In genomic region chr4:114209589-114209988, GRCh38 we compare ENCODE assay signal across 15 cellular contexts.
A peak's percentile ranks its signal among the peaks of the same experiment; 100 is the strongest.
DNase-seq lines count a peak whose midpoint lies in the region; ATAC-seq lines count a peak whose summit lies in the region.
"Had no signal": no experiment of that assay in that cellular context is flagged by ENCODE, and none has a peak within 500 bp of the region (broad histone marks: within the 10 kb centered on the region; RNA-seq: fewer than 3 reads in every experiment).

No MANE protein-coding gene starts in this region.

- H3K79me1 ChIP-seq in neuronal stem cell (ENCODE audit: low read depth, low read length) = no peaks in the 10 kb centered on the region

- H3K27ac ChIP-seq in neuronal stem cell (replicated peaks; ENCODE audit: low read length) = no peak overlapping the region
- H3K27ac ChIP-seq: cardiac muscle cell, lower lobe of right lung, thoracic aorta had no signal

- no peak overlapping the region for H3K23ac ChIP-seq in neuronal stem cell (ENCODE audit: low read depth, low read length, poor library complexity)

- H3K14ac ChIP-seq in neuronal stem cell (ENCODE audit: low read length) = no peak overlapping the region

- H3K36me3 ChIP-seq in neuronal stem cell (replicated peaks in 1 of 2; ENCODE audit: control insufficient read depth in 2 of 2, insufficient read depth in 2 of 2, low read length in 2 of 2) = no peaks in the 10 kb centered on the region
- H3K36me3 ChIP-seq: cardiac muscle cell, lower lobe of right lung, thoracic aorta had no signal

- no peak overlapping the region for H2AK5ac ChIP-seq in neuronal stem cell (ENCODE audit: low read depth, low read length)

- peaks cover 0 to under 1% of the 10 kb centered on the region in 2 donors for H3K9me3 ChIP-seq in neuronal stem cell (replicated peaks in 1 of 2; ENCODE audit: control insufficient read depth in 2 of 2, insufficient read depth in 1 of 2, low read depth in 1 of 2, low read length in 2 of 2)
- H3K9me3 ChIP-seq: lower lobe of right lung, thoracic aorta had no signal

- H3K4me3 ChIP-seq in neuronal stem cell (ENCODE audit: low read length in 2 of 2) = no peak overlapping the region
- H3K4me3 ChIP-seq: cardiac muscle cell, lower lobe of right lung, thoracic aorta had no signal

- peak overlapping the region; percentile 56 for H2AFZ ChIP-seq in neuronal stem cell (ENCODE audit: low read length)

- no peak overlapping the region for H3K18ac ChIP-seq in neuronal stem cell (ENCODE audit: low read length)

- DNase-seq in neuronal stem cell (ENCODE audit: low spot score) (no peak), NCI-H1417 (lab: John Stamatoyannopoulos, UW) (no peak), NCI-H2081 (lab: John Stamatoyannopoulos, UW) (no peak), NCI-H2227 treated with DMSO at 0.1 percent for 48 hours (lab: John Stamatoyannopoulos, UW) (no peak)
- DNase-seq in stimulated activated CD4-positive, alpha-beta T cell treated with anti-CD3 and anti-CD28 coated beads, Interleukin-4, amount 100 ng/mL, for 24 hours = no peak
- DNase-seq: DMS153; effector memory CD8-positive, alpha-beta T cell; lower lobe of right lung; naive thymus-derived CD8-positive, alpha-beta T cell had no signal

- H3K27me3 ChIP-seq in neuronal stem cell (ENCODE audit: control insufficient read depth in 3 of 3, insufficient read depth in 3 of 3, low read depth in 1 of 3, low read length in 3 of 3) = no peaks in the 10 kb centered on the region
- H3K27me3 ChIP-seq: cardiac muscle cell had no signal

- peaks cover 0 to 10% of the 10 kb centered on the region in 2 donors for H3K4me1 ChIP-seq in neuronal stem cell (ENCODE audit: control insufficient read depth in 2 of 2, insufficient read depth in 1 of 2, low read depth in 1 of 2, low read length in 2 of 2)
- H3K4me1 ChIP-seq: lower lobe of right lung had no signal

- ATAC-seq in GM19043 (IDR thresholded peaks at IDR 0.05; ENCODE audit: low read depth, unreplicated experiment) = peak; percentile 78
- peak; percentile 68 for ATAC-seq in HG02588 (IDR thresholded peaks at IDR 0.05; ENCODE audit: unreplicated experiment)
- peak; percentile 93 for ATAC-seq in HG03196 (IDR thresholded peaks at IDR 0.05; ENCODE audit: unreplicated experiment)
- ATAC-seq: activated CD4-positive, CD25-positive, alpha-beta regulatory T cell treated with anti-CD3 and anti-CD28 coated beads, Interleukin-2, amount 50 U/mL, for 24 hours; effector memory CD8-positive, alpha-beta T cell; lower lobe of right lung; naive thymus-derived CD8-positive, alpha-beta T cell had no signal

- no peak overlapping the region for H4K91ac ChIP-seq in neuronal stem cell (ENCODE audit: low read depth, low read length, poor library complexity)

- H2BK15ac ChIP-seq in neuronal stem cell (ENCODE audit: low read length) = no peak overlapping the region

- no peak overlapping the region for H4K8ac ChIP-seq in neuronal stem cell (ENCODE audit: low read depth, low read length)

- no peak overlapping the region for H2BK12ac ChIP-seq in neuronal stem cell (ENCODE audit: low read length)

- no peak overlapping the region for H2BK120ac ChIP-seq in neuronal stem cell (ENCODE audit: low read depth, low read length)

- no peak overlapping the region for H3K4ac ChIP-seq in neuronal stem cell (ENCODE audit: low read length)

- H3K4me2 ChIP-seq in neuronal stem cell (ENCODE audit: insufficient read depth, low read length, poor library complexity, severe bottlenecking) = no peak overlapping the region

- no peak overlapping the region for H3K9ac ChIP-seq in neuronal stem cell (ENCODE audit: low read depth, low read length, poor library complexity)

- H2BK5ac ChIP-seq in neuronal stem cell (ENCODE audit: low read length) = no peak overlapping the region
